In genomic region chr17:47686661-47687327, GRCh38 we compare ENCODE assay signal across 1 cellular context.
TF ChIP-seq lines count a peak whose summit lies in the region.

No MANE protein-coding gene starts in this region.

TF ChIP-seq in HepG2, 621 proteins besides CTCF, POLR2A, EP300 and RAD21 (continued from another document and continues in another):
- TF ChIP-seq REST (IDR thresholded peaks at IDR 0.05; ENCODE audit: borderline replicate concordance in 1 of 2, low read depth in 1 of 2, low read length in 2 of 2), result 0 out of 4 replicates have a peak, but pooled peaks of 1 of the 2 experiments have one; percentile 14
- peak; percentile 70 for TF ChIP-seq TBL1XR1 (IDR thresholded peaks at IDR 0.05; ENCODE audit: borderline replicate concordance, low read length, partially characterized antibody)
- peak; percentile 79 for TF ChIP-seq ISL2 (CRISPR knock-in tag; IDR thresholded peaks at IDR 0.05)
- peak; percentile 63; the same call in 1 of the 2 replicates for TF ChIP-seq HOXA3 (CRISPR knock-in tag; IDR thresholded peaks at IDR 0.05)
- TF ChIP-seq ATF5 (CRISPR knock-in tag; IDR thresholded peaks at IDR 0.05; ENCODE audit: low read depth), result no peak
- peak; percentile 26 for TF ChIP-seq AGO2 (optimal IDR thresholded peaks at IDR 0.05; ENCODE audit: low read depth, low read length)
- TF ChIP-seq RARG (CRISPR knock-in tag; IDR thresholded peaks at IDR 0.05; ENCODE audit: low read depth), result no peak
- TF ChIP-seq U2AF1 (optimal IDR thresholded peaks at IDR 0.05; ENCODE audit: low read depth, low read length), result no peak
- peak; percentile 45; the same call in 1 of the 2 replicates for TF ChIP-seq IRF2 (CRISPR knock-in tag; IDR thresholded peaks at IDR 0.05)
- TF ChIP-seq IRX3 (CRISPR knock-in tag; IDR thresholded peaks at IDR 0.05; ENCODE audit: borderline replicate concordance, low read depth), result no peak
- TF ChIP-seq PBX2 (CRISPR knock-in tag; IDR thresholded peaks at IDR 0.05), result peak; percentile 25; the same call in 1 of the 2 replicates
- TF ChIP-seq SSRP1 (CRISPR knock-in tag; IDR thresholded peaks at IDR 0.05), result 0 out of 2 replicates have a peak, but pooled peaks have one; percentile 15
- TF ChIP-seq NFKB2 (CRISPR knock-in tag; IDR thresholded peaks at IDR 0.05; ENCODE audit: borderline replicate concordance), result no peak
- no peak for TF ChIP-seq ZSCAN22 (CRISPR knock-in tag; IDR thresholded peaks at IDR 0.05)
- no peak for TF ChIP-seq KDM5A (IDR thresholded peaks at IDR 0.05; ENCODE audit: borderline replicate concordance, low read length)
- TF ChIP-seq TRIM24 (CRISPR knock-in tag; IDR thresholded peaks at IDR 0.05), result no peak
- no peak for TF ChIP-seq ARID2 (CRISPR knock-in tag; IDR thresholded peaks at IDR 0.05; ENCODE audit: borderline replicate concordance)
- no peak for TF ChIP-seq ZBED4 (CRISPR knock-in tag; IDR thresholded peaks at IDR 0.05; ENCODE audit: borderline replicate concordance)
- no peak for TF ChIP-seq SOX13 (IDR thresholded peaks at IDR 0.05)
- TF ChIP-seq SOX13 (CRISPR knock-in tag; conservative IDR thresholded peaks at IDR 0.05 in 1 of 2, IDR thresholded peaks at IDR 0.05 in 1 of 2), result 0 out of 4 replicates have a peak, but pooled peaks of 1 of the 2 experiments have one; percentile 49
- no peak for TF ChIP-seq SOX6 (IDR thresholded peaks at IDR 0.05)
- peak; percentile 37; the same call in 1 of the 2 replicates for TF ChIP-seq SOX6 (CRISPR knock-in tag; IDR thresholded peaks at IDR 0.05)
- no peak for TF ChIP-seq SIX4 (CRISPR knock-in tag; IDR thresholded peaks at IDR 0.05)
- TF ChIP-seq MYPOP (CRISPR knock-in tag; IDR thresholded peaks at IDR 0.05), result peak; percentile 46; the same call in 1 of the 2 replicates
- no peak for TF ChIP-seq CHD4 (IDR thresholded peaks at IDR 0.05; ENCODE audit: borderline replicate concordance, low read length)
- no peak; the same call in 1 of the 2 replicates for TF ChIP-seq ZBTB25 (CRISPR knock-in tag; IDR thresholded peaks at IDR 0.05)
- no peak; a peak in 1 of 4 replicates for TF ChIP-seq ATF4 (CRISPR knock-in tag; IDR thresholded peaks at IDR 0.05)
- no peak for TF ChIP-seq ZIK1 (CRISPR knock-in tag; IDR thresholded peaks at IDR 0.05; ENCODE audit: borderline replicate concordance, low read depth)
- TF ChIP-seq ZNF564 (CRISPR knock-in tag; IDR thresholded peaks at IDR 0.05), result no peak
- peak; percentile 23 for TF ChIP-seq TEAD3 (CRISPR knock-in tag; optimal IDR thresholded peaks at IDR 0.05; ENCODE audit: borderline replicate concordance)
- TF ChIP-seq IKZF1 (IDR thresholded peaks at IDR 0.05), result no peak
- no peak for TF ChIP-seq ZBTB37 (CRISPR knock-in tag; IDR thresholded peaks at IDR 0.05)
- TF ChIP-seq FOXO1 (CRISPR knock-in tag; IDR thresholded peaks at IDR 0.05), result no peak
- TF ChIP-seq THRA (CRISPR knock-in tag; IDR thresholded peaks at IDR 0.05; ENCODE audit: borderline replicate concordance), result peak; percentile 28; the same call in 1 of the 2 replicates
- no peak for TF ChIP-seq ZFX (CRISPR knock-in tag; IDR thresholded peaks at IDR 0.05; ENCODE audit: low read depth)
- no peak for TF ChIP-seq ZNF451 (CRISPR knock-in tag; IDR thresholded peaks at IDR 0.05)
- no peak for TF ChIP-seq ZNF672 (CRISPR knock-in tag; IDR thresholded peaks at IDR 0.05)
- TF ChIP-seq SKIL (CRISPR knock-in tag; IDR thresholded peaks at IDR 0.05; ENCODE audit: borderline replicate concordance), result no peak
- no peak for TF ChIP-seq SP4 (CRISPR knock-in tag; IDR thresholded peaks at IDR 0.05)
- no peak for TF ChIP-seq TP53 (CRISPR knock-in tag; conservative IDR thresholded peaks at IDR 0.05)
- no peak for TF ChIP-seq FUBP1 (CRISPR knock-in tag; IDR thresholded peaks at IDR 0.05; ENCODE audit: borderline replicate concordance)
- TF ChIP-seq YY1 (IDR thresholded peaks at IDR 0.05; ENCODE audit: insufficient read depth, insufficient replicate concordance, low read depth, low read length), result no peak
- no peak for TF ChIP-seq BHLHE40 (IDR thresholded peaks at IDR 0.05; ENCODE audit: low read length)
- no peak for TF ChIP-seq ZNF30 (CRISPR knock-in tag; IDR thresholded peaks at IDR 0.05)
